9 cellular contexts compared by ENCODE assay signal in the genomic region with DNA sequence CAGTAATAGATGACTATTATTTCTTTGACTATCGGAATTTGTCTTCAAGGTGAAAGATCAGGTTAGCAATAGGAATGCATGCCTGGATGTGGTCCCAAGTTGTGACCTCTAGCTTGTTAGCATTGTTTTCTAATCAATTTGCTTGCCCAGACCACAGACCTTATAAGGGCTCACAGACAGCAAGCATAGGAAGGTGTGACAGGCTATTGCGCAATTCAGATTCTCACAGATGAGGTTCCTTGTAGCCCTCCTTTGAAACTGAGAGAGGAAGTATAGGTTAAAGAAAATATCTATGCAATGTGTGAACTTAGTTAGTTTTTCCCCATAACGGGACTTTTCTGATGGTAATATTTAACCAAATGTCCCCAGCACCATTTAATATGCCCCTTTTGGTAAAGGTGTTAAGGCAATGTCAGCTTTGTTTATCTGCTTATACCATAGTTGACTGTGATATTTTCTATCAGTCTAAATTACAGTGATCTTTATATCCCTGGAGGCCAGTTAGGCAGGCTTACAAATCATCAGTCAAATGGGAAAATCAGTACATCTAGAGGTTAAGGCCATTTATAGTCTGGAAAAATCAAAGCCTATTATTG.
A peak's percentile ranks its signal among the peaks of the same experiment; 100 is the strongest.
DNase-seq lines count a peak whose midpoint lies in the region; ATAC-seq and TF ChIP-seq lines count a peak whose summit lies in the region.
"Had no signal": no experiment of that assay in that cellular context is flagged by ENCODE, and none has a peak within 500 bp of the region (broad histone marks: within the 10 kb centered on the region; RNA-seq: fewer than 3 reads in every experiment).

No MANE protein-coding gene starts in this region.

- no peaks in the 10 kb centered on the region for H3K27me3 Mint-ChIP-seq in T-helper 17 cell

- DNase-seq in erythroblast (lab: John Stamatoyannopoulos, UW) (peak; percentile 6 to 46), NCI-H1105 (lab: John Stamatoyannopoulos, UW) (no peak), RWPE1 (ENCODE audit: low spot score) (no peak), T-helper 17 cell (no peak), NCI-H524 (lab: John Stamatoyannopoulos, UW) (no peak)
- DNase-seq: NCI-H187 had no signal

- TF ChIP-seq CTCF in RWPE1 (conservative IDR thresholded peaks at IDR 0.05; ENCODE audit: low read depth), result no peak

- POLR2A ChIA-PET in RWPE1 (lab: Yijun Ruan, JAX; ENCODE audit: low non-redundant PET), result no interaction called here

- H3K27ac Mint-ChIP-seq in T-helper 17 cell, result no peak overlapping the region

- CTCF ChIA-PET in RWPE1 (lab: Yijun Ruan, JAX), result interaction anchor here (0.6 kb wide), 1 partner anchor 339 kb away, joined by 3 read pairs; no protein-coding TSS in a partner anchor

- no peak overlapping the region for H3K4me3 Mint-ChIP-seq in T-helper 17 cell

- H3K27ac ChIP-seq in RWPE1, result no peak overlapping the region

- H3K9me3 ChIP-seq in T-helper 17 cell (ENCODE audit: control insufficient read depth, low read length, poor library complexity, severe bottlenecking), result no peaks in the 10 kb centered on the region

- peaks cover 4% of the 10 kb centered on the region for H3K4me1 Mint-ChIP-seq in T-helper 17 cell

- ATAC-seq in GM18517 (IDR thresholded peaks at IDR 0.05; ENCODE audit: unreplicated experiment) (peak; percentile 97), GM21786 (IDR thresholded peaks at IDR 0.05; ENCODE audit: unreplicated experiment) (peak; percentile 100), HG03565 (IDR thresholded peaks at IDR 0.05; ENCODE audit: unreplicated experiment) (peak; percentile 99), T-helper 17 cell (no peak)

- no peak for TF ChIP-seq POLR2A in erythroblast (IDR thresholded peaks at IDR 0.05; ENCODE audit: low read length)

- peaks cover 2% of the 10 kb centered on the region for H3K36me3 Mint-ChIP-seq in T-helper 17 cell (ENCODE audit: low read depth)

Comparison
In these comparisons a context has a peak if more than half of its experiments do, and no peak if none do; other contexts are left out.
1. DNase-seq: peak in erythroblast (2 of 2); none in NCI-H1105 (single experiment), RWPE1 (single experiment), T-helper 17 cell (0 of 3) and NCI-H524 (0 of 2).